13 cellular contexts compared by ENCODE assay signal in genomic region chr5:27568811-27569210, GRCh38.
"Had no signal": no experiment of that assay in that cellular context is flagged by ENCODE, and none has a peak within 500 bp of the region (broad histone marks: within the 10 kb centered on the region; RNA-seq: fewer than 3 reads in every experiment).

No MANE protein-coding gene starts in this region.

- H3K79me2 ChIP-seq: hepatocyte had no signal

- H2AFZ ChIP-seq: hepatocyte had no signal

- H3K4me3 ChIP-seq: dorsolateral prefrontal cortex, esophagus squamous epithelium, hepatocyte, lower lobe of right lung, pancreas, testis, upper lobe of right lung had no signal

- H3K27ac ChIP-seq: dorsolateral prefrontal cortex, esophagus squamous epithelium, hepatocyte, lower lobe of right lung, pancreas, testis, upper lobe of right lung had no signal

- ATAC-seq: lower lobe of right lung, pancreas, upper lobe of right lung had no signal

- DNase-seq: activated B cell treated with CpG ODN at 0.5 μM for 24 hours; activated CD4-positive, alpha-beta T cell treated with anti-CD3 and anti-CD28 coated beads, Interleukin-2, amount 10 ng/mL, durations not matched to agents 24 days and 14 days; activated naive CD4-positive, alpha-beta T cell treated with Interleukin-2 at 50 U/mL for 16 hours; dorsolateral prefrontal cortex; esophagus squamous epithelium; lower lobe of right lung; midbrain; pancreas; stimulated activated CD4-positive, alpha-beta T cell treated with anti-CD3 and anti-CD28 coated beads, Interleukin-4, amount 100 ng/mL, for 24 hours; testis; upper lobe of right lung had no signal

- H3K27me3 ChIP-seq: dorsolateral prefrontal cortex, esophagus squamous epithelium, hepatocyte, pancreas, testis, upper lobe of right lung had no signal

- H3K9me3 ChIP-seq: esophagus squamous epithelium, lower lobe of right lung, pancreas, testis, upper lobe of right lung had no signal

- H3K4me1 ChIP-seq: esophagus squamous epithelium, lower lobe of right lung, pancreas, testis, upper lobe of right lung had no signal

- H3K36me3 ChIP-seq: esophagus squamous epithelium, lower lobe of right lung, pancreas, upper lobe of right lung had no signal

- FAIRE-seq: endometrium, pancreas had no signal

- H3K4me2 ChIP-seq: hepatocyte had no signal
